ENCODE assay signal across 7 cellular contexts in genomic region chr14:76958020-76958965, GRCh38.
DNase-seq lines count a peak whose midpoint lies in the region; ATAC-seq, FAIRE-seq and TF ChIP-seq lines count a peak whose summit lies in the region.

No MANE protein-coding gene starts in this region.

- no peak for TF ChIP-seq EP300 in sigmoid colon (IDR thresholded peaks at IDR 0.05)

- BruUV-seq in endothelial cell of umbilical vein (replicated peaks; lab: Mats Ljungman, UMichigan): TSS peak; percentile 56

- no peaks in the 10 kb centered on the region for H3K9me1 ChIP-seq in endothelial cell of umbilical vein (replicated peaks; ENCODE audit: control insufficient read depth, extremely low read depth, insufficient read depth, low read length)

- no peak for DNase-seq in GM12892 (ENCODE audit: insufficient read length)
- DNase-seq in OCI-M1 (lab: John Stamatoyannopoulos, UW): peak; percentile 10
- DNase-seq in endothelial cell of umbilical vein (ENCODE audit: low read depth, low spot score): peak; percentile 32
- no peak for DNase-seq in sigmoid colon
- DNase-seq in frontal cortex (ENCODE audit: low spot score in 2 of 2): no peak
- DNase-seq in activated CD8-positive, alpha-beta memory T cell treated with anti-CD3 and anti-CD28 coated beads, Interleukin-2, amount 50 U/mL, for 4 hours: no peak

- TF ChIP-seq POLR2A in GM12892 (IDR thresholded peaks at IDR 0.05; ENCODE audit: low read depth, low read length): no peak
- TF ChIP-seq POLR2A in endothelial cell of umbilical vein (IDR thresholded peaks at IDR 0.05; ENCODE audit: low read depth, low read length): no peak
- TF ChIP-seq POLR2A in sigmoid colon (IDR thresholded peaks at IDR 0.05): no peak

- H3K79me2 ChIP-seq in endothelial cell of umbilical vein (ENCODE audit: control insufficient read depth, insufficient read depth, low read length): peaks cover 2% of the 10 kb centered on the region

- H3K4me1 ChIP-seq in endothelial cell of umbilical vein (ENCODE audit: control insufficient read depth, extremely low read depth, insufficient read depth, low read length): peaks cover 78% of the 10 kb centered on the region
- peaks cover 0 to 91% (median 84%) of the 10 kb centered on the region in 4 donors for H3K4me1 ChIP-seq in sigmoid colon

- H3K36me3 ChIP-seq in endothelial cell of umbilical vein (ENCODE audit: control insufficient read depth in 2 of 2, extremely low read depth in 1 of 2, insufficient read depth in 2 of 2, low read length in 2 of 2) (no peaks in the 10 kb centered on the region), sigmoid colon (no peaks in the 10 kb centered on the region)

- dilution Hi-C loops in endothelial cell of umbilical vein (cut with MboI; ENCODE audit: extremely low pct_ligation_motif_present, low sequenced_read_pairs): no loop called here

- H3K27ac ChIP-seq in endothelial cell of umbilical vein (ENCODE audit: insufficient read depth, low read depth, low read length) (peak overlapping the region; percentile 79), sigmoid colon (peak overlapping the region; percentile 91 to 97 (median 96))

- H2AFZ ChIP-seq in endothelial cell of umbilical vein (ENCODE audit: low read depth, low read length): peak overlapping the region; percentile 83

- 66 to 80% methylated on average over 11 of the region's 11 CpGs for WGBS in sigmoid colon, 2 donors

- H3K4me2 ChIP-seq in endothelial cell of umbilical vein (ENCODE audit: insufficient read depth, low read length): no peak overlapping the region

- FAIRE-seq in GM12892 (lab: Jason Lieb, UNC): peak; percentile 14
- FAIRE-seq in endothelial cell of umbilical vein (lab: Jason Lieb, UNC): peak; percentile 53
- FAIRE-seq in frontal cortex (lab: Jason Lieb, UNC): no peak

- intact Hi-C loops in endothelial cell of umbilical vein (cut with micrococcal nuclease): loop anchor here (5.0 to 10.0 kb wide), 2 partner anchors 196 to 657 kb away; partner anchors contain the start of genes SPTLC2 and VASH1
- intact Hi-C loops in sigmoid colon (cut with DNase I): loop anchor here (2.0 to 5.0 kb wide), 3 partner anchors 69 to 139 kb away; partner anchors contain the start of gene CIPC

- H4K20me1 ChIP-seq in endothelial cell of umbilical vein (replicated peaks; ENCODE audit: control insufficient read depth, extremely low read depth, insufficient read depth, low read length): no peaks in the 10 kb centered on the region

- no peak for ATAC-seq in HG02763 (IDR thresholded peaks at IDR 0.05; ENCODE audit: unreplicated experiment)

- POLR2A ChIA-PET in endothelial cell of umbilical vein (lab: Charles Lee): no interaction called here

- H3K9ac ChIP-seq in endothelial cell of umbilical vein (replicated peaks; ENCODE audit: extremely low read depth, insufficient read depth, low read length): no peak overlapping the region

- no peaks in the 10 kb centered on the region for H3K27me3 ChIP-seq in endothelial cell of umbilical vein (ENCODE audit: control insufficient read depth in 2 of 2, insufficient read depth in 2 of 2, low read length in 2 of 2)
- no peaks in the 10 kb centered on the region for H3K27me3 ChIP-seq in sigmoid colon

- CTCF ChIA-PET in endothelial cell of umbilical vein (lab: Charles Lee): interaction anchor here (0.7 to 2.1 kb wide), 6 partner anchors 10 to 101 kb away, joined by 3 to 11 read pairs (median 6); no protein-coding TSS in a partner anchor

- no peak for TF ChIP-seq CTCF in endothelial cell of umbilical vein (IDR thresholded peaks at IDR 0.05; ENCODE audit: extremely low read depth in 1 of 2, insufficient read depth in 1 of 2, low read depth in 1 of 2, low read length in 2 of 2)
- TF ChIP-seq CTCF in sigmoid colon (IDR thresholded peaks at IDR 0.05): no peak

- H3K4me3 ChIP-seq in endothelial cell of umbilical vein (replicated peaks in 1 of 3; ENCODE audit: insufficient read depth in 1 of 3, low read depth in 1 of 3, low read length in 3 of 3) (no peak overlapping the region), sigmoid colon (no peak overlapping the region)

- H3K9me3 ChIP-seq in endothelial cell of umbilical vein (replicated peaks; ENCODE audit: control insufficient read depth, insufficient read depth, low read length) (no peaks in the 10 kb centered on the region), sigmoid colon (no peaks in the 10 kb centered on the region)

TF ChIP-seq in endothelial cell of umbilical vein, 7 proteins besides CTCF, POLR2A, EP300 and RAD21:
- no peak for TF ChIP-seq FOS (IDR thresholded peaks at IDR 0.05; ENCODE audit: borderline replicate concordance, insufficient read depth, low read length)
- TF ChIP-seq JUN (IDR thresholded peaks at IDR 0.05; ENCODE audit: borderline replicate concordance, insufficient read depth, insufficient read length, low read depth): no peak
- TF ChIP-seq MYC (IDR thresholded peaks at IDR 0.05; ENCODE audit: low read depth, low read length): no peak
- TF ChIP-seq MAX (IDR thresholded peaks at IDR 0.05; ENCODE audit: insufficient read depth, insufficient read length): no peak
- TF ChIP-seq EZH2 (IDR thresholded peaks at IDR 0.05; ENCODE audit: borderline replicate concordance, low read depth, low read length, severe bottlenecking): no peak
- TF ChIP-seq POLR2AphosphoS5 (IDR thresholded peaks at IDR 0.05; ENCODE audit: insufficient read depth, low read depth, low read length): no peak
- no peak for TF ChIP-seq GATA2 (IDR thresholded peaks at IDR 0.05; ENCODE audit: insufficient read depth, insufficient read length, low read depth, low read length)
TF ChIP-seq in endothelial cell of umbilical vein: peak in this region for 0.

Comparison
In these comparisons a context has a peak if more than half of its experiments do, and no peak if none do; other contexts are left out.
1. DNase-seq: peak in OCI-M1 (single experiment) and endothelial cell of umbilical vein (single experiment); none in GM12892 (single experiment), sigmoid colon (single experiment), frontal cortex (0 of 2) and activated CD8-positive, alpha-beta memory T cell treated with anti-CD3 and anti-CD28 coated beads, Interleukin-2, amount 50 U/mL, for 4 hours (single experiment).